1 cellular context compared by ENCODE assay signal in genomic region chr9:124756011-124756410, GRCh38.
TF ChIP-seq lines count a peak whose summit lies in the region.

No MANE protein-coding gene starts in this region.

TF ChIP-seq in K562, 482 proteins besides CTCF, POLR2A, EP300 and RAD21:
- TF ChIP-seq BRCA1 (IDR thresholded peaks at IDR 0.05) (no peak), BRCA1 (CRISPR knock-in tag; IDR thresholded peaks at IDR 0.05) (no peak), DPF2 (IDR thresholded peaks at IDR 0.05) (no peak), ZFP1 (CRISPR knock-in tag; IDR thresholded peaks at IDR 0.05) (no peak), CBX1 (IDR thresholded peaks at IDR 0.05; ENCODE audit: low read depth) (no peak), MEIS2 (IDR thresholded peaks at IDR 0.05; ENCODE audit: partially characterized antibody) (peak; percentile 53), SRSF1 (IDR thresholded peaks at IDR 0.05; ENCODE audit: low read depth, low read length) (no peak), HNRNPL (IDR thresholded peaks at IDR 0.05; ENCODE audit: low read depth, low read length) (no peak), SMAD4 (CRISPR knock-in tag; conservative IDR thresholded peaks at IDR 0.05) (no peak), TRIM28 (IDR thresholded peaks at IDR 0.05) (no peak)
- TF ChIP-seq, protein P1, sequence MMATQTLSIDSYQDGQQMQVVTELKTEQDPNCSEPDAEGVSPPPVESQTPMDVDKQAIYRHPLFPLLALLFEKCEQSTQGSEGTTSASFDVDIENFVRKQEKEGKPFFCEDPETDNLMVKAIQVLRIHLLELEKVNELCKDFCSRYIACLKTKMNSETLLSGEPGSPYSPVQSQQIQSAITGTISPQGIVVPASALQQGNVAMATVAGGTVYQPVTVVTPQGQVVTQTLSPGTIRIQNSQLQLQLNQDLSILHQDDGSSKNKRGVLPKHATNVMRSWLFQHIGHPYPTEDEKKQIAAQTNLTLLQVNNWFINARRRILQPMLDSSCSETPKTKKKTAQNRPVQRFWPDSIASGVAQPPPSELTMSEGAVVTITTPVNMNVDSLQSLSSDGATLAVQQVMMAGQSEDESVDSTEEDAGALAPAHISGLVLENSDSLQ (IDR thresholded peaks at IDR 0.05): peak; percentile 12; the same call in 1 of the 2 replicates
- TF ChIP-seq, protein P2, sequence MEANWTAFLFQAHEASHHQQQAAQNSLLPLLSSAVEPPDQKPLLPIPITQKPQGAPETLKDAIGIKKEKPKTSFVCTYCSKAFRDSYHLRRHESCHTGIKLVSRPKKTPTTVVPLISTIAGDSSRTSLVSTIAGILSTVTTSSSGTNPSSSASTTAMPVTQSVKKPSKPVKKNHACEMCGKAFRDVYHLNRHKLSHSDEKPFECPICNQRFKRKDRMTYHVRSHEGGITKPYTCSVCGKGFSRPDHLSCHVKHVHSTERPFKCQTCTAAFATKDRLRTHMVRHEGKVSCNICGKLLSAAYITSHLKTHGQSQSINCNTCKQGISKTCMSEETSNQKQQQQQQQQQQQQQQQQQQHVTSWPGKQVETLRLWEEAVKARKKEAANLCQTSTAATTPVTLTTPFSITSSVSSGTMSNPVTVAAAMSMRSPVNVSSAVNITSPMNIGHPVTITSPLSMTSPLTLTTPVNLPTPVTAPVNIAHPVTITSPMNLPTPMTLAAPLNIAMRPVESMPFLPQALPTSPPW (CRISPR knock-in tag; IDR thresholded peaks at IDR 0.05): no peak
